ENCODE assay signal across 18 cellular contexts in the genomic region with DNA sequence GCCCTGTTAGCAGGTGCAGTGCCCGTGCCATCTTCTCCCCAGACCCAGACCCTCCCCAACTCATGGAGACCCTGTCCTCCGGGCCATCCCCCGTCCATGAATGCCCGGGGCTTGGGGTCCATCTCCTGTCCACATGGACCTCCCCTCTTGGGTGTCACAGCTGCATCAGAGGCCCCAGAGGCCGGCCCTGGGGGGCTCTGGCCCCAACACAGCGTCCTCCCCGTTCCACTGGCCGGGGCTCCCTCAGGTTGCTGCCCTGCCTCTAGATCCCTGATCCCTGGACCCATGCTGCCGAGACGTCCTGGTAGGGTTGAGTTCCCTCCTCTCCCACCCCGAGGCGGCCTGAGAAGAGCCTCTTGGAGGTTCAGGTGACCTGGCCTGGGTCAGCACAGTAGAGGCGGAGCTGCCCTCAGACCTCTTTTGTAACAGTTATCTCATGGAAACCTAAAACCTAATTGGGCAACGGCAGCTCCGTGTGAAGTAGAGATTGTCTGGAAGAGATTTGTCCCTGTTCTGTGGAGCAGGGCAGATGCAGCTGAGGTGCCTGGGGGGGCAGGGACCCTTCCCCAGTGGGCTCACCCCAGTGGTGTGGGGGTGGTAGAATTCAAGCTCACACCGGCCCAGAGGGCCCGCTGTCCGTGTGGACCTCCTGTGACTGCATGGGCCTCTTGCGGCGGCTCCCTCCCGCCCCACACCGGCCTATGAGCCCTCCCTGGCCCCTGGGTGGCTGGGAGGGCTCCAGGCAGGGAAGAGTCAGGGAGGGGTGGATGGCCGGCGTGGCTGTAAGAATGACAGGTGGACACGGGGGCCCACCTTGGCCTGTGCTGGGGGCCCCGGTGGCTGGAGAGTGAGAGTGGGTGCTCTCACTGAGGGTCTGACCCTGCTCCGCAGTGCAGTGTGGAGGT. TPM values are rescaled to one million over a fixed set of nuclear protein-coding genes. Genes with fewer than 3 reads are reported as not detected.
DNase-seq lines count a peak whose midpoint lies in the region; ATAC-seq and TF ChIP-seq lines count a peak whose summit lies in the region.
"Had no signal": no experiment of that assay in that cellular context is flagged by ENCODE, and none has a peak within 500 bp of the region (broad histone marks: within the 10 kb centered on the region; RNA-seq: fewer than 3 reads in every experiment).

No MANE protein-coding gene starts in this region.

- H3K4me1 ChIP-seq in hepatocyte (ENCODE audit: insufficient read depth) (peaks cover 12% of the 10 kb centered on the region), thyroid gland (peaks cover 21 to 43% of the 10 kb centered on the region in 2 donors)

- H3K4me3 ChIP-seq in hepatocyte (no peak overlapping the region), thyroid gland (replicated peaks in 1 of 3) (no peak overlapping the region)
- H3K4me3 ChIP-seq: coronary artery, heart right ventricle, MG63 had no signal

- H3K36me3 ChIP-seq in hepatocyte (replicated peaks; ENCODE audit: insufficient read depth, low read depth) (no peaks in the 10 kb centered on the region), thyroid gland (no peaks in the 10 kb centered on the region)

- peak overlapping the region; percentile 51 for H3K27ac ChIP-seq in hepatocyte
- H3K27ac ChIP-seq in thyroid gland = no peak overlapping the region
- H3K27ac ChIP-seq: epithelial cell of prostate, VCaP had no signal

- TF ChIP-seq CTCF in hepatocyte (IDR thresholded peaks at IDR 0.05; ENCODE audit: poor library complexity) (no peak), omental fat pad (IDR thresholded peaks at IDR 0.05) (no peak), thyroid gland (IDR thresholded peaks at IDR 0.05) (no peak)

- TF ChIP-seq POLR2A in thyroid gland (IDR thresholded peaks at IDR 0.05) = no peak

- peak overlapping the region in 1 of 2 donors; percentile 82 for H3K27ac Mint-ChIP-seq in stimulated activated naive CD8-positive, alpha-beta T cell treated with anti-CD3 and anti-CD28 coated beads, Interleukin-15, amount 100 ng/mL, for 72 hours
- H3K27ac Mint-ChIP-seq: activated T-helper 17 cell treated with anti-CD3 and anti-CD28 coated beads, Interleukin-2, amount 50 U/mL, for 72 hours had no signal

- DNase-seq in stimulated activated naive CD8-positive, alpha-beta T cell treated with anti-CD3 and anti-CD28 coated beads, Interleukin-15, amount 100 ng/mL, for 72 hours = no peak
- no peak for DNase-seq in stimulated activated naive CD8-positive, alpha-beta T cell treated with anti-CD3 and anti-CD28 coated beads, Interleukin-15, Interleukin-2, amounts not matched to agents 100 U/mL and 50 U/mL, for 24 hours
- DNase-seq in hepatocyte (ENCODE audit: low spot score) (no peak), omental fat pad (ENCODE audit: low spot score) (no peak), thyroid gland (no peak), NCI-H2029 treated with DMSO at 0.1 percent for 48 hours (lab: John Stamatoyannopoulos, UW) (no peak), SKM-1 treated with dmso at 0.1 percent for 144 hours (lab: John Stamatoyannopoulos, UW; ENCODE audit: unreplicated experiment) (no peak)
- DNase-seq: activated CD8-positive, alpha-beta memory T cell treated with anti-CD3 and anti-CD28 coated beads for 24 hours; anterior cingulate cortex; CD4-positive, alpha-beta memory T cell; heart right ventricle; MG63; naive B cell had no signal

- H3K9me3 Mint-ChIP-seq in stimulated activated naive CD8-positive, alpha-beta T cell treated with anti-CD3 and anti-CD28 coated beads, Interleukin-15, amount 100 ng/mL, for 72 hours = no peaks in the 10 kb centered on the region
- H3K9me3 Mint-ChIP-seq: activated T-helper 17 cell treated with anti-CD3 and anti-CD28 coated beads, Interleukin-2, amount 50 U/mL, for 72 hours; CD4-positive, alpha-beta memory T cell; naive B cell had no signal

- H3K9me3 ChIP-seq in hepatocyte (ENCODE audit: low read depth) = no peaks in the 10 kb centered on the region
- H3K9me3 ChIP-seq in thyroid gland = no peaks in the 10 kb centered on the region
- H3K9me3 ChIP-seq: heart right ventricle, MG63 had no signal

- no peak overlapping the region for H3K4me2 ChIP-seq in hepatocyte

- H3K4me1 Mint-ChIP-seq in stimulated activated naive CD8-positive, alpha-beta T cell treated with anti-CD3 and anti-CD28 coated beads, Interleukin-15, amount 100 ng/mL, for 72 hours = peaks cover 55% of the 10 kb centered on the region

- H2AFZ ChIP-seq in hepatocyte = no peak overlapping the region

- H3K27me3 Mint-ChIP-seq in stimulated activated naive CD8-positive, alpha-beta T cell treated with anti-CD3 and anti-CD28 coated beads, Interleukin-15, amount 100 ng/mL, for 72 hours = no peaks in the 10 kb centered on the region
- H3K27me3 Mint-ChIP-seq: activated T-helper 17 cell treated with anti-CD3 and anti-CD28 coated beads, Interleukin-2, amount 50 U/mL, for 72 hours; CD4-positive, alpha-beta memory T cell; naive B cell had no signal

- no peaks in the 10 kb centered on the region for H3K9me2 ChIP-seq in hepatocyte (replicated peaks; ENCODE audit: insufficient read depth)

- intact Hi-C loops in thyroid gland (cut with DNase I) = no loop called here

- peaks cover 44% of the 10 kb centered on the region for H4K20me1 ChIP-seq in hepatocyte (ENCODE audit: insufficient read depth, poor library complexity, severe bottlenecking)

- peaks cover 78% of the 10 kb centered on the region for H3K79me2 ChIP-seq in hepatocyte

- no peaks in the 10 kb centered on the region for H3K27me3 ChIP-seq in hepatocyte
- H3K27me3 ChIP-seq in thyroid gland = no peaks in the 10 kb centered on the region
- H3K27me3 ChIP-seq: heart right ventricle, MG63 had no signal

- no peak overlapping the region for H3K4me3 Mint-ChIP-seq in stimulated activated naive CD8-positive, alpha-beta T cell treated with anti-CD3 and anti-CD28 coated beads, Interleukin-15, amount 100 ng/mL, for 72 hours
- H3K4me3 Mint-ChIP-seq: activated T-helper 17 cell treated with anti-CD3 and anti-CD28 coated beads, Interleukin-2, amount 50 U/mL, for 72 hours had no signal

- WGBS in hepatocyte (ENCODE audit: low lambda C conversion rate, missing lambda C conversion rate) = 90% methylated on average over 27 of the region's 27 CpGs
- 75 to 83% methylated on average over 22 to 27 of the region's 27 CpGs for WGBS in thyroid gland, 2 donors

- ATAC-seq in stimulated activated naive CD8-positive, alpha-beta T cell treated with anti-CD3 and anti-CD28 coated beads, Interleukin-15, amount 100 ng/mL, for 72 hours = peak; percentile 16
- no peak for ATAC-seq in stimulated activated naive CD8-positive, alpha-beta T cell treated with anti-CD3 and anti-CD28 coated beads, Interleukin-15, Interleukin-2, amounts not matched to agents 100 U/mL and 50 U/mL, for 24 hours
- ATAC-seq in omental fat pad (ENCODE audit: low FRiP score) (peak; percentile 38), GM18868 (IDR thresholded peaks at IDR 0.05; ENCODE audit: unreplicated experiment) (no peak)
- ATAC-seq: activated T-helper 17 cell treated with anti-CD3 and anti-CD28 coated beads, Interleukin-2, amount 50 U/mL, for 72 hours had no signal

RNA-seq across cellular contexts. Expression of a gene that starts 56.1 kb away (rescaled TPM):
- total RNA-seq in hepatocyte = 17.1 and 21.9 TPM in 2 replicates
- polyA plus RNA-seq in hepatocyte = 5.1 and 6.9 TPM in 2 replicates
- total RNA-seq in omental fat pad = 10 to 100 TPM; 35.3 to 54.0 (median 47.3) TPM
- total RNA-seq in thyroid gland = 10 to 100 TPM; 31.4 to 59.6 (median 39.9) TPM

Comparison
In these comparisons a context has a peak if more than half of its experiments do, and no peak if none do; other contexts are left out.
1. ATAC-seq: peak in stimulated activated naive CD8-positive, alpha-beta T cell treated with anti-CD3 and anti-CD28 coated beads, Interleukin-15, amount 100 ng/mL, for 72 hours (single experiment) and omental fat pad (single experiment); none in stimulated activated naive CD8-positive, alpha-beta T cell treated with anti-CD3 and anti-CD28 coated beads, Interleukin-15, Interleukin-2, amounts not matched to agents 100 U/mL and 50 U/mL, for 24 hours (single experiment) and GM18868 (single experiment).